ENCODE assay signal across 31 cellular contexts in genomic region chr14:76531085-76531484, GRCh38.
"Had no signal": no experiment of that assay in that cellular context is flagged by ENCODE, and none has a peak within 500 bp of the region (broad histone marks: within the 10 kb centered on the region; RNA-seq: fewer than 3 reads in every experiment).

No MANE protein-coding gene starts in this region.

- H3K27me3 Mint-ChIP-seq: activated naive CD4-positive, alpha-beta T cell treated with anti-CD3 and anti-CD28 coated beads, Interleukin-2, amount 10 ng/mL, durations not matched to agents 7 days and 5 days had no signal

- H3K4me1 Mint-ChIP-seq: activated B cell treated with CpG ODN at 0.5 μM for 24 hours; activated naive CD4-positive, alpha-beta T cell treated with anti-CD3 and anti-CD28 coated beads, Interleukin-2, amount 10 ng/mL, durations not matched to agents 7 days and 5 days; activated naive CD8-positive, alpha-beta T cell treated with anti-CD3 and anti-CD28 coated beads, Interleukin-2, amount 50 U/mL, for 24 hours had no signal

- DNase-seq: activated B cell treated with CpG ODN at 0.5 μM for 24 hours; activated CD4-positive, alpha-beta memory T cell treated with anti-CD3 and anti-CD28 coated beads for 36 hours; activated CD4-positive, alpha-beta T cell treated with anti-CD3 and anti-CD28 coated beads for 4 hours; activated CD4-positive, alpha-beta T cell treated with anti-CD3 and anti-CD28 coated beads, Interleukin-2, amount 50 U/mL, for 1 hour; activated CD4-positive, CD25-positive, alpha-beta regulatory T cell treated with anti-CD3 and anti-CD28 coated beads, Interleukin-2, amount 50 U/mL, for 72 hours; activated CD8-positive, alpha-beta memory T cell treated with anti-CD3 and anti-CD28 coated beads, Interleukin-2, amount 50 U/mL, for 4 hours; activated effector memory CD4-positive, alpha-beta T cell treated with Interleukin-2 at 50 U/mL for 16 hours; activated naive CD4-positive, alpha-beta T cell treated with anti-CD3 and anti-CD28 coated beads, Interleukin-2, amount 10 ng/mL, durations not matched to agents 7 days and 5 days; activated naive CD8-positive, alpha-beta T cell treated with anti-CD3 and anti-CD28 coated beads, Interleukin-2, amount 50 U/mL, for 24 hours; activated T-cell treated with anti-CD3 and anti-CD28 coated beads for 4 hours; activated T-cell treated with anti-CD3 and anti-CD28 coated beads, Interleukin-2, amount 50 U/mL, for 4 hours; anterior cingulate cortex; central memory CD4-positive, alpha-beta T cell; Karpas-422; KBM-7; NCI-H1048; NCI-H1436; NCI-H1694; NCI-H1930; NCI-H2081 treated with DMSO at 0.1 percent for 48 hours; NCI-H345; NCI-H748 treated with DMSO at 0.1 percent for 48 hours; NK-92 treated with Interleukin-12 subunit alpha and Interleukin-12 subunit beta, amount 100 ng/mL, for 24 hours; PC-3; Peyer's patch; RPMI8226; SK-N-SH had no signal

- H3K4me3 Mint-ChIP-seq: activated B cell treated with CpG ODN at 0.5 μM for 24 hours; activated CD4-positive, alpha-beta memory T cell treated with anti-CD3 and anti-CD28 coated beads for 36 hours; activated naive CD4-positive, alpha-beta T cell treated with anti-CD3 and anti-CD28 coated beads, Interleukin-2, amount 10 ng/mL, durations not matched to agents 7 days and 5 days; activated naive CD8-positive, alpha-beta T cell; activated naive CD8-positive, alpha-beta T cell treated with anti-CD3 and anti-CD28 coated beads, Interleukin-2, amount 50 U/mL, for 24 hours; activated T-cell treated with anti-CD3 and anti-CD28 coated beads, Interleukin-2, amount 50 U/mL, for 4 hours; T-helper 1 cell treated with Interleukin-12 subunit alpha and Interleukin-12 subunit beta and Interleukin-4 antibody, amounts not matched to agents 30 μg/mL and 1 μg/mL, for 36 hours; T-helper 2 cell treated with Interferon-gamma antibody and Interleukin-4, amounts not matched to agents 5 μg/mL and 100 μg/mL, for 36 hours had no signal

- H3K27ac Mint-ChIP-seq: activated B cell treated with CpG ODN at 0.5 μM for 24 hours; activated CD4-positive, alpha-beta memory T cell treated with anti-CD3 and anti-CD28 coated beads for 36 hours; activated naive CD4-positive, alpha-beta T cell treated with anti-CD3 and anti-CD28 coated beads, Interleukin-2, amount 10 ng/mL, durations not matched to agents 7 days and 5 days; activated naive CD8-positive, alpha-beta T cell; activated naive CD8-positive, alpha-beta T cell treated with anti-CD3 and anti-CD28 coated beads, Interleukin-2, amount 50 U/mL, for 24 hours; brain; T-helper 1 cell treated with Interleukin-12 subunit alpha and Interleukin-12 subunit beta and Interleukin-4 antibody, amounts not matched to agents 30 μg/mL and 1 μg/mL, for 36 hours; T-helper 2 cell treated with Interferon-gamma antibody and Interleukin-4, amounts not matched to agents 5 μg/mL and 100 μg/mL, for 36 hours had no signal

- H3K36me3 Mint-ChIP-seq: activated CD4-positive, alpha-beta memory T cell treated with anti-CD3 and anti-CD28 coated beads for 36 hours; activated naive CD4-positive, alpha-beta T cell treated with anti-CD3 and anti-CD28 coated beads, Interleukin-2, amount 10 ng/mL, durations not matched to agents 7 days and 5 days; activated naive CD8-positive, alpha-beta T cell; brain had no signal

- ATAC-seq: activated naive CD8-positive, alpha-beta T cell treated with anti-CD3 and anti-CD28 coated beads, Interleukin-2, amount 50 U/mL, for 24 hours; activated T-cell treated with anti-CD3 and anti-CD28 coated beads, Interleukin-2, amount 50 U/mL, for 4 hours; PC-3 had no signal

- H3K9me3 Mint-ChIP-seq: activated B cell treated with CpG ODN at 0.5 μM for 24 hours; activated CD4-positive, alpha-beta memory T cell treated with anti-CD3 and anti-CD28 coated beads for 36 hours; activated naive CD4-positive, alpha-beta T cell treated with anti-CD3 and anti-CD28 coated beads, Interleukin-2, amount 10 ng/mL, durations not matched to agents 7 days and 5 days; activated naive CD8-positive, alpha-beta T cell treated with anti-CD3 and anti-CD28 coated beads, Interleukin-2, amount 50 U/mL, for 24 hours; activated T-cell treated with anti-CD3 and anti-CD28 coated beads, Interleukin-2, amount 50 U/mL, for 4 hours; T-helper 1 cell treated with Interleukin-12 subunit alpha and Interleukin-12 subunit beta and Interleukin-4 antibody, amounts not matched to agents 30 μg/mL and 1 μg/mL, for 36 hours; T-helper 2 cell treated with Interferon-gamma antibody and Interleukin-4, amounts not matched to agents 5 μg/mL and 100 μg/mL, for 36 hours had no signal
